In genomic region chr4:103445377-103445776, GRCh38 we compare ENCODE assay signal across 35 cellular contexts.
A peak's percentile ranks its signal among the peaks of the same experiment; 100 is the strongest.
DNase-seq lines count a peak whose midpoint lies in the region; ATAC-seq, FAIRE-seq and TF ChIP-seq lines count a peak whose summit lies in the region.
"Had no signal": no experiment of that assay in that cellular context is flagged by ENCODE, and none has a peak within 500 bp of the region (broad histone marks: within the 10 kb centered on the region; RNA-seq: fewer than 3 reads in every experiment).

No MANE protein-coding gene starts in this region.

- H3K36me3 ChIP-seq in HepG2 (replicated peaks in 1 of 2; ENCODE audit: control insufficient read depth in 1 of 2, insufficient read depth in 2 of 2, low read length in 2 of 2) (no peaks in the 10 kb centered on the region), right lobe of liver (no peaks in the 10 kb centered on the region), K562 (ENCODE audit: control insufficient read depth, insufficient read depth, low read length) (no peaks in the 10 kb centered on the region), smooth muscle cell (ENCODE audit: low read depth) (no peaks in the 10 kb centered on the region)
- H3K36me3 ChIP-seq: BE2C; BLaER1; BLaER1 treated with 17β-estradiol and CSF1 and Interleukin-3, amounts not matched to agents 10 nM and 100 nM had no signal

- H4K20me1 ChIP-seq in HepG2 (ENCODE audit: insufficient read depth, low read length) (no peaks in the 10 kb centered on the region), K562 (replicated peaks; ENCODE audit: control insufficient read depth, insufficient read depth, low read length) (no peaks in the 10 kb centered on the region), smooth muscle cell (ENCODE audit: low read depth) (no peaks in the 10 kb centered on the region)
- H4K20me1 ChIP-seq: BLaER1; BLaER1 treated with 17β-estradiol and CSF1 and Interleukin-3, amounts not matched to agents 10 nM and 100 nM had no signal

- H3K9me3 ChIP-seq in HepG2 (ENCODE audit: low read length) (no peaks in the 10 kb centered on the region), right lobe of liver (no peaks in the 10 kb centered on the region), K562 (replicated peaks; ENCODE audit: control insufficient read depth, insufficient read depth, low read depth, low read length) (no peaks in the 10 kb centered on the region), smooth muscle cell (replicated peaks; ENCODE audit: low read depth) (no peaks in the 10 kb centered on the region)
- H3K9me3 ChIP-seq: A549; BE2C; BLaER1; BLaER1 treated with 17β-estradiol and CSF1 and Interleukin-3, amounts not matched to agents 10 nM and 100 nM; Caco-2 had no signal

- BruUV-seq in HepG2 (replicated peaks; lab: Mats Ljungman, UMichigan) (no TSS peak), K562 (replicated peaks; lab: Mats Ljungman, UMichigan) (no TSS peak)

- POLR2A ChIA-PET in HepG2 (lab: Yijun Ruan, JAX) = no interaction called here
- POLR2A ChIA-PET in K562 (lab: Yijun Ruan, JAX) = interaction anchor here (0.8 kb wide), 1 partner anchor 10 kb away, joined by 4 read pairs; no protein-coding TSS in a partner anchor

- no peak overlapping the region for H2AFZ ChIP-seq in HepG2 (ENCODE audit: low read length)
- H2AFZ ChIP-seq in K562 (ENCODE audit: low read depth, low read length) = no peak overlapping the region
- no peak overlapping the region for H2AFZ ChIP-seq in smooth muscle cell (ENCODE audit: low read depth)

- ATAC-seq in HepG2 (no peak), right lobe of liver (no peak), K562 (no peak)
- ATAC-seq: A549; CD8-positive, alpha-beta T cell had no signal

- H3K9ac ChIP-seq in HepG2 (ENCODE audit: insufficient read depth, low read depth, low read length) = no peak overlapping the region
- H3K9ac ChIP-seq in K562 (ENCODE audit: insufficient read depth in 1 of 2, low read depth in 2 of 2, low read length in 2 of 2) = no peak overlapping the region
- H3K9ac ChIP-seq in smooth muscle cell (ENCODE audit: low read depth) = no peak overlapping the region
- H3K9ac ChIP-seq: BLaER1; BLaER1 treated with 17β-estradiol and CSF1 and Interleukin-3, amounts not matched to agents 10 nM and 100 nM had no signal

- no peak for TF ChIP-seq RAD21 in HepG2 (CRISPR knock-in tag; IDR thresholded peaks at IDR 0.05)
- TF ChIP-seq RAD21 in Ishikawa (IDR thresholded peaks at IDR 0.05; ENCODE audit: low read depth) = no peak
- TF ChIP-seq RAD21 in K562 (CRISPR knock-in tag; conservative IDR thresholded peaks at IDR 0.05 in 1 of 2, IDR thresholded peaks at IDR 0.05 in 1 of 2) = no peak

- intact Hi-C loops in HepG2 (cut with micrococcal nuclease; ENCODE audit: unreplicated experiment) = no loop called here
- intact Hi-C loops in right lobe of liver (cut with DNase I) = no loop called here
- intact Hi-C loops in K562 (cut with micrococcal nuclease) = no loop called here

- CTCF ChIA-PET in HepG2 (lab: Yijun Ruan, JAX; ENCODE audit: low intra/inter-chr PET ratio, low total read pairs) (no interaction called here), K562 (lab: Yijun Ruan, JAX; ENCODE audit: low intra/inter-chr PET ratio) (no interaction called here)

- WGBS in HepG2 (ENCODE audit: low lambda C conversion rate) = 50% methylated on average over 1 of the region's 1 CpG
- WGBS in right lobe of liver (ENCODE audit: insufficient coverage, low coverage, low lambda C conversion rate, missing lambda C conversion rate) = 70% methylated on average over 1 of the region's 1 CpG
- 0% methylated on average over 1 of the region's 1 CpG for WGBS in K562 (ENCODE audit: insufficient coverage, low coverage, missing lambda C conversion rate)
- 95% methylated on average over 1 of the region's 1 CpG for WGBS in smooth muscle cell (ENCODE audit: low lambda C conversion rate)

- FAIRE-seq in HepG2 (lab: Jason Lieb, UNC) = no peak
- FAIRE-seq in K562 (lab: Jason Lieb, UNC) = no peak
- FAIRE-seq: A204.1, A549, D721Med had no signal

- H3K27me3 ChIP-seq in HepG2 (ENCODE audit: control insufficient read depth in 1 of 2, insufficient read depth in 2 of 2, low read length in 2 of 2) (no peaks in the 10 kb centered on the region), right lobe of liver (no peaks in the 10 kb centered on the region), K562 (ENCODE audit: control insufficient read depth in 2 of 2, insufficient read depth in 2 of 2, low read length in 2 of 2) (no peaks in the 10 kb centered on the region), smooth muscle cell (ENCODE audit: low read depth) (no peaks in the 10 kb centered on the region)
- H3K27me3 ChIP-seq: BE2C; BLaER1; BLaER1 treated with 17β-estradiol and CSF1 and Interleukin-3, amounts not matched to agents 10 nM and 100 nM had no signal

- DNase-seq in HepG2 (ENCODE audit: low spot score) (no peak), right lobe of liver (no peak), K562 (ENCODE audit: extremely low read depth in 1 of 4, low spot score in 3 of 4) (no peak), smooth muscle cell (lab: John Stamatoyannopoulos, UW; ENCODE audit: unreplicated experiment) (no peak), RKO (ENCODE audit: low spot score) (no peak), ecto neural progenitor cell (ENCODE audit: low spot score) (no peak), dedifferentiated amniotic fluid mesenchymal stem cell (ENCODE audit: extremely low spot score) (no peak)
- DNase-seq: 8988T; ACHN; AML-193; BE2C; C1 segment of cervical spinal cord; Caco-2; Calu3; CD4-positive, alpha-beta memory T cell; CD4-positive, alpha-beta T cell; CD4-positive, CD25-positive, alpha-beta regulatory T cell; CD8-positive, alpha-beta memory T cell; CD8-positive, alpha-beta T cell; COR-L47; DMS 273 treated with DMSO at 0.1 percent for 48 hours; DMS153; DMS53; DMS79; DMS79 treated with DMSO at 0.1 percent for 48 hours; DND-41; EL had no signal

- TF ChIP-seq POLR2A in HepG2 (IDR thresholded peaks at IDR 0.05; ENCODE audit: insufficient read depth in 1 of 2, low read depth in 2 of 2, low read length in 2 of 2) = no peak
- no peak for TF ChIP-seq POLR2A in right lobe of liver (IDR thresholded peaks at IDR 0.05)
- no peak for TF ChIP-seq POLR2A in K562 (conservative IDR thresholded peaks at IDR 0.05)

- H3K4me3 ChIP-seq in HepG2 (replicated peaks in 1 of 3; ENCODE audit: insufficient read depth in 1 of 3, low read depth in 2 of 3, low read length in 3 of 3) = no peak overlapping the region
- H3K4me3 ChIP-seq in right lobe of liver = no peak overlapping the region
- no peak overlapping the region for H3K4me3 ChIP-seq in K562
- no peak overlapping the region for H3K4me3 ChIP-seq in smooth muscle cell
- H3K4me3 ChIP-seq: A549; BLaER1; BLaER1 treated with 17β-estradiol and CSF1 and Interleukin-3, amounts not matched to agents 10 nM and 100 nM had no signal

- H3K4me1 ChIP-seq in HepG2 (ENCODE audit: insufficient read depth, low read length) = no peaks in the 10 kb centered on the region
- H3K4me1 ChIP-seq in right lobe of liver = no peaks in the 10 kb centered on the region
- H3K4me1 ChIP-seq in K562 (replicated peaks in 1 of 2; ENCODE audit: control insufficient read depth in 2 of 2, insufficient read depth in 2 of 2, low read length in 2 of 2) = no peaks in the 10 kb centered on the region
- H3K4me1 ChIP-seq in smooth muscle cell (ENCODE audit: low read depth) = no peaks in the 10 kb centered on the region
- H3K4me1 ChIP-seq: A549; BE2C; BLaER1; BLaER1 treated with 17β-estradiol and CSF1 and Interleukin-3, amounts not matched to agents 10 nM and 100 nM had no signal

- no peaks in the 10 kb centered on the region for H3K9me1 ChIP-seq in K562 (ENCODE audit: control insufficient read depth, insufficient read depth, low read length)

- TF ChIP-seq EP300 in HepG2 (IDR thresholded peaks at IDR 0.05; ENCODE audit: low read depth in 2 of 2, low read length in 2 of 2) (no peak), HepG2 (CRISPR knock-in tag; IDR thresholded peaks at IDR 0.05; ENCODE audit: borderline replicate concordance) (no peak), Ishikawa (IDR thresholded peaks at IDR 0.05; ENCODE audit: borderline replicate concordance) (no peak), K562 (IDR thresholded peaks at IDR 0.05; ENCODE audit: low read length) (no peak)

- H3F3A ChIP-seq in smooth muscle cell (ENCODE audit: low read depth) = no peaks in the 10 kb centered on the region

- in situ Hi-C loops in HepG2 (cut with HindIII; ENCODE audit: extremely low pct_ligation_motif_present, low pct_unique_long_range_greater_than_20kb) = no loop called here
- in situ Hi-C loops in K562 (cut with MboI) = no loop called here

- no peak overlapping the region for H3K4me2 ChIP-seq in HepG2 (ENCODE audit: low read depth, low read length)
- H3K4me2 ChIP-seq in K562 (ENCODE audit: insufficient read depth, low read length) = no peak overlapping the region
- no peak overlapping the region for H3K4me2 ChIP-seq in smooth muscle cell
- H3K4me2 ChIP-seq: A549; BLaER1; BLaER1 treated with 17β-estradiol and CSF1 and Interleukin-3, amounts not matched to agents 10 nM and 100 nM had no signal

- H3K27ac ChIP-seq in HepG2 (ENCODE audit: extremely low read length, insufficient read depth, low read length) (no peak overlapping the region), right lobe of liver (no peak overlapping the region), K562 (ENCODE audit: extremely low read depth, low read depth, low read length) (no peak overlapping the region), smooth muscle cell (ENCODE audit: low read depth) (peak overlapping the region; percentile 62)
- H3K27ac ChIP-seq: 22Rv1; A549; BLaER1; BLaER1 treated with 17β-estradiol and CSF1 and Interleukin-3, amounts not matched to agents 10 nM and 100 nM; C4-2B had no signal

- no peak for TF ChIP-seq CTCF in HepG2 (CRISPR knock-in tag; IDR thresholded peaks at IDR 0.05)
- no peak for TF ChIP-seq CTCF in right lobe of liver (IDR thresholded peaks at IDR 0.05)
- no peak for TF ChIP-seq CTCF in K562 (IDR thresholded peaks at IDR 0.05 in 2 of 3, conservative IDR thresholded peaks at IDR 0.05 in 1 of 3; ENCODE audit: insufficient read depth in 2 of 3, low read depth in 1 of 3, low read length in 3 of 3)
- no peak for TF ChIP-seq CTCF in smooth muscle cell (IDR thresholded peaks at IDR 0.05; ENCODE audit: borderline replicate concordance, insufficient read depth, poor library complexity, severe bottlenecking)

- H3K79me2 ChIP-seq in HepG2 (ENCODE audit: insufficient read depth, low read length) (no peaks in the 10 kb centered on the region), K562 (ENCODE audit: control insufficient read depth, insufficient read depth, low read length) (no peaks in the 10 kb centered on the region), smooth muscle cell (ENCODE audit: low read depth) (no peaks in the 10 kb centered on the region)

TF ChIP-seq in HepG2, 621 proteins besides CTCF, POLR2A, EP300 and RAD21 (continues in another document):
- TF ChIP-seq MZF1 (CRISPR knock-in tag; IDR thresholded peaks at IDR 0.05; ENCODE audit: borderline replicate concordance) (no peak), ADNP (CRISPR knock-in tag; IDR thresholded peaks at IDR 0.05) (no peak)

TF ChIP-seq in Ishikawa, 13 proteins besides CTCF, POLR2A, EP300 and RAD21:
- peak; percentile 33; the same call in 1 of the 2 replicates for TF ChIP-seq CEBPB (IDR thresholded peaks at IDR 0.05)
- TF ChIP-seq TEAD4 (IDR thresholded peaks at IDR 0.05) = no peak

TF ChIP-seq in K562, 482 proteins besides CTCF, POLR2A, EP300 and RAD21 (continues in another document):
- TF ChIP-seq CEBPG (CRISPR knock-in tag; IDR thresholded peaks at IDR 0.05) (no peak), CEBPG (tag; conservative IDR thresholded peaks at IDR 0.05 in 1 of 2, IDR thresholded peaks at IDR 0.05 in 1 of 2) (0 out of 4 replicates have a peak, but pooled peaks of 1 of the 2 experiments have one; percentile 31), CEBPB (tag; IDR thresholded peaks at IDR 0.05) (peak; percentile 64)

Comparison
In these comparisons a context has a peak if more than half of its experiments do, and no peak if none do; other contexts are left out.
1. Of the 241 proteins assayed by ChIP-seq in both HepG2 and K562: peak only in HepG2: none; only in K562: none; in both: CEBPB; in neither: 239; mixed calls (peak in some experiments, not most) for 1.